In genomic region chr14:102525213-102526143, GRCh38 we compare ENCODE assay signal across 8 cellular contexts. TPM values are rescaled to one million over a fixed set of nuclear protein-coding genes. Genes with fewer than 3 reads are reported as not detected.
A peak's percentile ranks its signal among the peaks of the same experiment; 100 is the strongest.
DNase-seq lines count a peak whose midpoint lies in the region; ATAC-seq and TF ChIP-seq lines count a peak whose summit lies in the region.

No MANE protein-coding gene starts in this region.

- H3K9ac ChIP-seq in HCT116 (ENCODE audit: low read length): peak overlapping the region; percentile 78

- no peak for TF ChIP-seq CTCF in HCT116 (IDR thresholded peaks at IDR 0.05 in 2 of 3, conservative IDR thresholded peaks at IDR 0.05 in 1 of 3; ENCODE audit: borderline replicate concordance in 1 of 3, insufficient read depth in 1 of 3, low read depth in 2 of 3, low read length in 2 of 3)
- no peak for TF ChIP-seq CTCF in right atrium auricular region (IDR thresholded peaks at IDR 0.05)
- TF ChIP-seq CTCF in prostate gland (IDR thresholded peaks at IDR 0.05): no peak

- RAD21 ChIA-PET in HCT116 (lab: Charles Lee; ENCODE audit: low non-redundant PET in 1 of 2, low total read pairs in 2 of 2, uncharacterized antibody in 2 of 2, unreplicated experiment in 2 of 2): interaction anchor here (0.7 to 1.0 kb wide), 3 partner anchors 69 to 170 kb away, joined by 3 to 4 read pairs (median 4); no protein-coding TSS in a partner anchor

- H4K20me1 ChIP-seq in HCT116 (ENCODE audit: insufficient read depth): no peaks in the 10 kb centered on the region

- peak overlapping the region; percentile 98 for H3K4me2 ChIP-seq in HCT116 (ENCODE audit: low read length)

- H3K79me2 ChIP-seq in HCT116 (ENCODE audit: insufficient read depth, low read length): no peaks in the 10 kb centered on the region

- peaks cover 27 to 54% of the 10 kb centered on the region in 2 experiments for H3K4me1 ChIP-seq in HCT116 (ENCODE audit: control insufficient read depth in 1 of 2, insufficient read depth in 2 of 2, low read length in 2 of 2)
- peaks cover 0 to 17% of the 10 kb centered on the region in 2 donors for H3K4me1 ChIP-seq in right atrium auricular region
- no peaks in the 10 kb centered on the region for H3K4me1 ChIP-seq in prostate gland (replicated peaks)

- H3K27me3 ChIP-seq in HCT116 (ENCODE audit: insufficient read depth, low read length) (no peaks in the 10 kb centered on the region), right atrium auricular region (no peaks in the 10 kb centered on the region), prostate gland (replicated peaks; ENCODE audit: insufficient read depth) (no peaks in the 10 kb centered on the region)

- peak overlapping the region; percentile 73 for H3K27ac Mint-ChIP-seq in activated naive CD8-positive, alpha-beta T cell treated with anti-CD3 and anti-CD28 coated beads, Interleukin-2, amount 50 U/mL, for 24 hours

- H3K9me3 ChIP-seq in HCT116 (ENCODE audit: control insufficient read depth in 1 of 2, insufficient read depth in 1 of 2, low read depth in 1 of 2, low read length in 2 of 2): no peaks in the 10 kb centered on the region
- no peaks in the 10 kb centered on the region for H3K9me3 ChIP-seq in right atrium auricular region
- no peaks in the 10 kb centered on the region for H3K9me3 ChIP-seq in prostate gland

- CTCF ChIA-PET in HCT116 (lab: Charles Lee): interaction anchor here (0.6 to 1.7 kb wide), 21 partner anchors 8 to 765 kb away, joined by 3 to 10 read pairs (median 4); no protein-coding TSS in a partner anchor

- DNase-seq in NCI-H2107 treated with DMSO at 0.1 percent for 48 hours (lab: John Stamatoyannopoulos, UW; ENCODE audit: unreplicated experiment): peak; percentile 64
- no peak for DNase-seq in NCI-H2107 (lab: John Stamatoyannopoulos, UW)
- peak; percentile 39 for DNase-seq in HCT116 (ENCODE audit: low read depth, low spot score)
- peak; percentile 66 for DNase-seq in NCI-H226
- peak; percentile 34 for DNase-seq in activated naive CD8-positive, alpha-beta T cell treated with anti-CD3 and anti-CD28 coated beads, Interleukin-2, amount 50 U/mL, for 24 hours
- no peak for DNase-seq in right atrium auricular region (ENCODE audit: low spot score)
- DNase-seq in prostate gland (ENCODE audit: low spot score): no peak

- peak overlapping the region; percentile 55 to 74 for H3K4me3 ChIP-seq in HCT116 (replicated peaks in 1 of 2; ENCODE audit: low read depth in 1 of 2, low read length in 2 of 2)
- H3K4me3 ChIP-seq in right atrium auricular region: peak overlapping the region; percentile 57 to 66
- peak overlapping the region; percentile 57 to 61 for H3K4me3 ChIP-seq in prostate gland

- no peak overlapping the region for H2AFZ ChIP-seq in HCT116 (ENCODE audit: low read depth, low read length, poor library complexity, severe bottlenecking)

- WGBS in prostate gland: 34% methylated on average over 18 of the region's 18 CpGs

- no peaks in the 10 kb centered on the region for H3K9me3 Mint-ChIP-seq in activated naive CD8-positive, alpha-beta T cell treated with anti-CD3 and anti-CD28 coated beads, Interleukin-2, amount 50 U/mL, for 24 hours

- BruUV-seq in HCT116 (replicated peaks; lab: Mats Ljungman, UMichigan): TSS peak; percentile 94

- H3K36me3 Mint-ChIP-seq in activated naive CD8-positive, alpha-beta T cell treated with anti-CD3 and anti-CD28 coated beads, Interleukin-2, amount 50 U/mL, for 24 hours (ENCODE audit: low read depth): no peaks in the 10 kb centered on the region

- ATAC-seq in HCT116 (peak; percentile 39), HG03565 (IDR thresholded peaks at IDR 0.05; ENCODE audit: unreplicated experiment) (no peak)
- no peak for ATAC-seq in activated naive CD8-positive, alpha-beta T cell treated with anti-CD3 and anti-CD28 coated beads, Interleukin-2, amount 50 U/mL, for 24 hours

- peaks cover 2% of the 10 kb centered on the region for H3K27me3 Mint-ChIP-seq in activated naive CD8-positive, alpha-beta T cell treated with anti-CD3 and anti-CD28 coated beads, Interleukin-2, amount 50 U/mL, for 24 hours

- TF ChIP-seq RAD21 in HCT116 (IDR thresholded peaks at IDR 0.05; ENCODE audit: low read depth): no peak

- H3K4me1 Mint-ChIP-seq in activated naive CD8-positive, alpha-beta T cell treated with anti-CD3 and anti-CD28 coated beads, Interleukin-2, amount 50 U/mL, for 24 hours: peaks cover 32% of the 10 kb centered on the region

- TF ChIP-seq POLR2A in HCT116 (IDR thresholded peaks at IDR 0.05; ENCODE audit: borderline replicate concordance, extremely low read depth, insufficient read depth, insufficient read length) (no peak), prostate gland (IDR thresholded peaks at IDR 0.05) (no peak)

- peak overlapping the region; percentile 87 for H3K4me3 Mint-ChIP-seq in activated naive CD8-positive, alpha-beta T cell treated with anti-CD3 and anti-CD28 coated beads, Interleukin-2, amount 50 U/mL, for 24 hours

- intact Hi-C loops in HCT116 (cut with micrococcal nuclease): loop anchor here (10.0 kb wide), 3 partner anchors 129 to 399 kb away; partner anchors contain the start of genes AMN and TRAF3
- intact Hi-C loops in prostate gland (cut with DNase I): loop anchor here (5.0 to 10.0 kb wide), 2 partner anchors 67 to 169 kb away; partner anchors contain the start of gene RCOR1

- H3K9me2 ChIP-seq in HCT116 (ENCODE audit: insufficient read depth): no peaks in the 10 kb centered on the region

- H3K36me3 ChIP-seq in HCT116 (ENCODE audit: control insufficient read depth in 1 of 2, insufficient read depth in 2 of 2, low read length in 2 of 2) (no peaks in the 10 kb centered on the region), right atrium auricular region (no peaks in the 10 kb centered on the region), prostate gland (no peaks in the 10 kb centered on the region)

- H3K27ac ChIP-seq in HCT116 (ENCODE audit: low read depth, low read length): peak overlapping the region; percentile 86
- peak overlapping the region; percentile 83 for H3K27ac ChIP-seq in right atrium auricular region
- H3K27ac ChIP-seq in prostate gland: peak overlapping the region; percentile 84 to 85

- POLR2A ChIA-PET in HCT116 (lab: Charles Lee): interaction anchor here (1.0 to 1.7 kb wide), 8 partner anchors 17 to 87 kb away, joined by 3 to 12 read pairs (median 5); no protein-coding TSS in a partner anchor

TF ChIP-seq in HCT116, 20 proteins besides CTCF, POLR2A, EP300 and RAD21:
- TF ChIP-seq ZFX (IDR thresholded peaks at IDR 0.05) (no peak), REST (IDR thresholded peaks at IDR 0.05; ENCODE audit: low read depth) (no peak), POLR2AphosphoS5 (IDR thresholded peaks at IDR 0.05; ENCODE audit: low read depth, low read length) (no peak)

RNA-seq across cellular contexts. Expression of gene ANKRD9, which starts 15.9 kb away (rescaled TPM):
- total RNA-seq in HCT116 (2021; ENCODE audit: unreplicated experiment) (29.0 TPM), right atrium auricular region (100 to 1,000 TPM; 144 to 158 TPM), prostate gland (10 to 100 TPM; 81.1 to 81.5 TPM)
- polyA plus RNA-seq in HCT116 (2012): 27.6 and 33.8 TPM in 2 replicates

Comparison
In these comparisons a context has a peak if more than half of its experiments do, and no peak if none do; other contexts are left out.
1. DNase-seq: peak in NCI-H2107 treated with DMSO at 0.1 percent for 48 hours (single experiment), HCT116 (single experiment), NCI-H226 (single experiment) and activated naive CD8-positive, alpha-beta T cell treated with anti-CD3 and anti-CD28 coated beads, Interleukin-2, amount 50 U/mL, for 24 hours (single experiment); none in NCI-H2107 (single experiment), right atrium auricular region (single experiment) and prostate gland (single experiment).
2. Peak in every context shown above with its lines, with median percentiles within 50 percentile points of each other: H3K27ac ChIP-seq and H3K4me3 ChIP-seq.